22 cellular contexts compared by ENCODE assay signal in the genomic region with DNA sequence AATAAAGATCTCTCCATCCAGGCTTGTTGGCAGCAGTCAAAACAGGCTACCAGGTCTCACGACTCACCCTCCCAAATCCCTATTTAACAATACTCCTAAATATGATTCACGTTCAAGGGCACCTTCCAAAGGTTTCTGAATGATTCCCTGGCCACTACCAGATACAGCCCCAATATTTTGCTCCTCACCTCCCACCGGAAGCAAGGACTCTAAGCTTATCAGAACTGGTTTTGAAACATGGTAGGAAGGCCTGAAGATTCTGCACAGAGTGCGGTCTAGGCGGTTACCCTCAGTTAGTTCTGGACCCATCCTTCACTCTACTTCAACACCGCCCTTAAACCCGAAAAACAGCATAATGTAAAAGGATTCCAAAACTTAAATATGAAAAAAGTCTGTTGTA. TPM values are rescaled to one million over a fixed set of nuclear protein-coding genes. Genes with fewer than 3 reads are reported as not detected.
DNase-seq lines count a peak whose midpoint lies in the region; ATAC-seq and TF ChIP-seq lines count a peak whose summit lies in the region.
"Had no signal": no experiment of that assay in that cellular context is flagged by ENCODE, and none has a peak within 500 bp of the region (broad histone marks: within the 10 kb centered on the region; RNA-seq: fewer than 3 reads in every experiment).

No MANE protein-coding gene starts in this region.

- dilution Hi-C loops in IMR-90 (cut with HindIII; ENCODE audit: low sequenced_read_pairs, unreplicated experiment): no loop called here

- DNase-seq in CD4-positive, alpha-beta memory T cell: no peak
- DNase-seq in IMR-90: no peak
- DNase-seq in chondrocyte (ENCODE audit: low spot score): no peak
- DNase-seq in mesothelial cell of epicardium (ENCODE audit: low spot score in 2 of 2, unreplicated experiment in 2 of 2): no peak
- DNase-seq in NOMO-1 treated with dmso at 0.1 percent for 144 hours (lab: John Stamatoyannopoulos, UW; ENCODE audit: unreplicated experiment): no peak
- no peak for DNase-seq in activated CD4-positive, alpha-beta T cell treated with anti-CD3 and anti-CD28 coated beads for 36 hours
- DNase-seq in Peyer's patch: no peak
- no peak for DNase-seq in NCI-H526 treated with DMSO at 0.1 percent for 48 hours (lab: John Stamatoyannopoulos, UW)
- DNase-seq: ACHN; activated CD4-positive, alpha-beta T cell treated with anti-CD3 and anti-CD28 coated beads, Interleukin-2, amount 50 U/mL, for 4 hours; aorta; DMS79; effector memory CD8-positive, alpha-beta T cell; KG1; kidney; naive thymus-derived CD4-positive, alpha-beta T cell; NCI-H1048; NCI-H2081 treated with DMSO at 0.1 percent for 48 hours; SHP77; stimulated activated CD4-positive, alpha-beta T cell treated with anti-CD3 and anti-CD28 coated beads, Interleukin-4, amount 100 ng/mL, for 4 hours had no signal

- no CpG with 5 or more reads among the region's 7 CpGs for WGBS in IMR-90 (ENCODE audit: extremely low coverage in 2 of 2, insufficient read length in 1 of 2), 2 experiments

- H2BK15ac ChIP-seq in IMR-90 (ENCODE audit: low read depth, low read length): no peak overlapping the region

- peak overlapping the region in 2 of 8 donors; percentile 18 to 52 for H3K4me3 Mint-ChIP-seq in CD4-positive, alpha-beta memory T cell
- H3K4me3 Mint-ChIP-seq in chondrocyte (ENCODE audit: unreplicated experiment): no peak overlapping the region
- no peak overlapping the region for H3K4me3 Mint-ChIP-seq in mesothelial cell of epicardium
- H3K4me3 Mint-ChIP-seq in activated CD4-positive, alpha-beta T cell treated with anti-CD3 and anti-CD28 coated beads for 36 hours: no peak overlapping the region
- H3K4me3 Mint-ChIP-seq: naive thymus-derived CD4-positive, alpha-beta T cell had no signal

- peaks cover 10 to 11% of the 10 kb centered on the region in 2 donors for H3K36me3 Mint-ChIP-seq in CD4-positive, alpha-beta memory T cell
- peaks cover 6% of the 10 kb centered on the region for H3K36me3 Mint-ChIP-seq in chondrocyte (ENCODE audit: low read depth)
- H3K36me3 Mint-ChIP-seq in mesothelial cell of epicardium: peaks cover 12% of the 10 kb centered on the region
- peaks cover 13% of the 10 kb centered on the region for H3K36me3 Mint-ChIP-seq in activated CD4-positive, alpha-beta T cell treated with anti-CD3 and anti-CD28 coated beads for 36 hours (ENCODE audit: low read depth)

- H3K56ac ChIP-seq in IMR-90 (ENCODE audit: extremely low read depth, insufficient read depth, low read length): no peak overlapping the region

- H3K9me3 ChIP-seq in CD4-positive, alpha-beta memory T cell (ENCODE audit: control insufficient read depth in 1 of 2, low read length in 2 of 2): no peaks in the 10 kb centered on the region
- H3K9me3 ChIP-seq in IMR-90 (ENCODE audit: control insufficient read depth, insufficient read depth, low read length) (no peaks in the 10 kb centered on the region), Peyer's patch (no peaks in the 10 kb centered on the region)

- no peak overlapping the region for H3K27ac ChIP-seq in CD4-positive, alpha-beta memory T cell (ENCODE audit: low read depth, low read length)
- H3K27ac ChIP-seq in IMR-90 (ENCODE audit: insufficient read depth, low read length) (no peak overlapping the region), Peyer's patch (no peak overlapping the region)
- H3K27ac ChIP-seq: C4-2B had no signal

- H4K91ac ChIP-seq in IMR-90 (ENCODE audit: insufficient read depth, low read depth, low read length): no peak overlapping the region

- no peaks in the 10 kb centered on the region for H3K27me3 Mint-ChIP-seq in CD4-positive, alpha-beta memory T cell
- H3K27me3 Mint-ChIP-seq in chondrocyte (ENCODE audit: low read depth): no peaks in the 10 kb centered on the region
- H3K27me3 Mint-ChIP-seq in mesothelial cell of epicardium (ENCODE audit: low read depth): no peaks in the 10 kb centered on the region
- H3K27me3 Mint-ChIP-seq in activated CD4-positive, alpha-beta T cell treated with anti-CD3 and anti-CD28 coated beads for 36 hours: no peaks in the 10 kb centered on the region
- H3K27me3 Mint-ChIP-seq: effector memory CD8-positive, alpha-beta T cell; naive thymus-derived CD4-positive, alpha-beta T cell had no signal

- no peak overlapping the region for H3K4me3 ChIP-seq in CD4-positive, alpha-beta memory T cell (ENCODE audit: low read length in 2 of 2)
- H3K4me3 ChIP-seq in IMR-90 (ENCODE audit: insufficient read depth, low read depth, low read length) (no peak overlapping the region), Peyer's patch (no peak overlapping the region)
- H3K4me3 ChIP-seq: skin epidermis had no signal

- POLR2A ChIA-PET in CD4-positive, alpha-beta memory T cell (lab: Charles Lee; ENCODE audit: partially characterized antibody): no interaction called here
- POLR2A ChIA-PET in IMR-90 (lab: Charles Lee; ENCODE audit: unreplicated experiment): no interaction called here
- POLR2A ChIA-PET in activated CD4-positive, alpha-beta T cell treated with anti-CD3 and anti-CD28 coated beads for 36 hours (lab: Charles Lee): no interaction called here

- no peak overlapping the region; the same call in 1 of the 2 replicates for H3K23ac ChIP-seq in IMR-90 (ENCODE audit: low read depth, low read length)

- H3K4me2 ChIP-seq in IMR-90 (ENCODE audit: low read depth, low read length): peak overlapping the region; percentile 65

- no peak overlapping the region for H3K4ac ChIP-seq in IMR-90 (ENCODE audit: low read depth, low read length)

- H4K8ac ChIP-seq in IMR-90 (ENCODE audit: low read depth in 2 of 2, low read length in 2 of 2): no peak overlapping the region

- H3K79me1 ChIP-seq in IMR-90 (ENCODE audit: low read depth in 1 of 2, low read length in 2 of 2): peaks cover 0 to 46% of the 10 kb centered on the region in 2 experiments; a peak in 2 of 4 replicates

- peak overlapping the region in 4 of 7 donors; percentile 26 to 89 (median 61) for H3K27ac Mint-ChIP-seq in CD4-positive, alpha-beta memory T cell
- H3K27ac Mint-ChIP-seq in chondrocyte (ENCODE audit: unreplicated experiment): peak overlapping the region; percentile 73
- H3K27ac Mint-ChIP-seq in mesothelial cell of epicardium: peak overlapping the region; percentile 67
- H3K27ac Mint-ChIP-seq in activated CD4-positive, alpha-beta T cell treated with anti-CD3 and anti-CD28 coated beads for 36 hours: no peak overlapping the region

- ATAC-seq in IMR-90 (ENCODE audit: low read depth): no peak
- ATAC-seq in activated CD4-positive, alpha-beta T cell treated with anti-CD3 and anti-CD28 coated beads for 36 hours: no peak
- ATAC-seq: effector memory CD8-positive, alpha-beta T cell; naive thymus-derived CD4-positive, alpha-beta T cell had no signal

- no peak overlapping the region for H3K18ac ChIP-seq in IMR-90 (ENCODE audit: low read depth, low read length)

- H4K5ac ChIP-seq in IMR-90 (ENCODE audit: low read depth, low read length): no peak overlapping the region

- no peak overlapping the region for H2AK9ac ChIP-seq in IMR-90 (replicated peaks; ENCODE audit: low read depth, low read length, poor library complexity)

- H2BK120ac ChIP-seq in IMR-90 (ENCODE audit: low read depth, low read length): no peak overlapping the region

- intact Hi-C loops in CD4-positive, alpha-beta memory T cell (cut with micrococcal nuclease): no loop called here
- intact Hi-C loops in IMR-90 (cut with micrococcal nuclease): no loop called here
- intact Hi-C loops in activated CD4-positive, alpha-beta T cell treated with anti-CD3 and anti-CD28 coated beads for 36 hours (cut with DNase I, micrococcal nuclease): no loop called here

- H3K4me1 ChIP-seq in CD4-positive, alpha-beta memory T cell (ENCODE audit: insufficient read depth, low read length): peaks cover 57% of the 10 kb centered on the region
- H3K4me1 ChIP-seq in IMR-90 (ENCODE audit: control insufficient read depth, insufficient read depth, low read length) (peaks cover 7% of the 10 kb centered on the region), Peyer's patch (peaks cover 0 to 36% (median 2%) of the 10 kb centered on the region in 4 donors)

- no peak for TF ChIP-seq RAD21 in IMR-90 (IDR thresholded peaks at IDR 0.05; ENCODE audit: low read length)

- no peaks in the 10 kb centered on the region for H3K27me3 ChIP-seq in CD4-positive, alpha-beta memory T cell (ENCODE audit: insufficient read depth, low read length)
- H3K27me3 ChIP-seq in IMR-90 (ENCODE audit: control insufficient read depth, insufficient read depth, low read length): no peaks in the 10 kb centered on the region
- no peaks in the 10 kb centered on the region for H3K27me3 ChIP-seq in Peyer's patch

- H3K9me3 Mint-ChIP-seq in CD4-positive, alpha-beta memory T cell: no peaks in the 10 kb centered on the region
- H3K9me3 Mint-ChIP-seq in chondrocyte (ENCODE audit: low read depth) (no peaks in the 10 kb centered on the region), mesothelial cell of epicardium (no peaks in the 10 kb centered on the region)
- no peaks in the 10 kb centered on the region for H3K9me3 Mint-ChIP-seq in activated CD4-positive, alpha-beta T cell treated with anti-CD3 and anti-CD28 coated beads for 36 hours (ENCODE audit: low read depth)
- H3K9me3 Mint-ChIP-seq: effector memory CD8-positive, alpha-beta T cell; naive thymus-derived CD4-positive, alpha-beta T cell had no signal

- no peak overlapping the region; the same call in 1 of the 2 replicates for H3K14ac ChIP-seq in IMR-90 (replicated peaks; ENCODE audit: low read depth, low read length)

- CTCF ChIA-PET in CD4-positive, alpha-beta memory T cell (lab: Charles Lee; ENCODE audit: partially characterized antibody): interaction anchor here (0.5 to 1.5 kb wide), 2 partner anchors 34 to 77 kb away, joined by 3 to 4 read pairs; no protein-coding TSS in a partner anchor
- CTCF ChIA-PET in IMR-90 (lab: Yijun Ruan, JAX): interaction anchor here (0.6 kb wide), 1 partner anchor 10 kb away, joined by 3 read pairs; no protein-coding TSS in a partner anchor
- CTCF ChIA-PET in activated CD4-positive, alpha-beta T cell treated with anti-CD3 and anti-CD28 coated beads for 36 hours (lab: Charles Lee): interaction anchor here (0.6 to 1.2 kb wide), 5 partner anchors 10 to 58 kb away, joined by 3 to 6 read pairs (median 3); no protein-coding TSS in a partner anchor

- H4K20me1 ChIP-seq in IMR-90 (ENCODE audit: insufficient read depth, low read length): peaks cover 85% of the 10 kb centered on the region

- TF ChIP-seq CTCF in IMR-90 (conservative IDR thresholded peaks at IDR 0.05; ENCODE audit: low read depth, low read length) (no peak), chondrocyte (IDR thresholded peaks at IDR 0.05) (no peak), mesothelial cell of epicardium (IDR thresholded peaks at IDR 0.05; ENCODE audit: unreplicated experiment) (no peak), Peyer's patch (IDR thresholded peaks at IDR 0.05) (no peak)

- peaks cover 16% of the 10 kb centered on the region for H3K9me1 ChIP-seq in IMR-90 (ENCODE audit: insufficient read depth, low read length)

- peaks cover 39 to 62% (median 52%) of the 10 kb centered on the region in 4 donors for H3K4me1 Mint-ChIP-seq in CD4-positive, alpha-beta memory T cell
- H3K4me1 Mint-ChIP-seq in chondrocyte (ENCODE audit: low read depth) (peaks cover 50% of the 10 kb centered on the region), mesothelial cell of epicardium (peaks cover 37% of the 10 kb centered on the region)
- H3K4me1 Mint-ChIP-seq in activated CD4-positive, alpha-beta T cell treated with anti-CD3 and anti-CD28 coated beads for 36 hours: peaks cover 43% of the 10 kb centered on the region

- TF ChIP-seq POLR2A in IMR-90 (IDR thresholded peaks at IDR 0.05; ENCODE audit: low read depth, low read length) (no peak), Peyer's patch (IDR thresholded peaks at IDR 0.05) (no peak)

- no peak overlapping the region for H3K9ac ChIP-seq in IMR-90 (ENCODE audit: low read depth, low read length)

- in situ Hi-C loops in IMR-90 (cut with MboI; ENCODE audit: low sequenced_read_pairs): no loop called here

- peak overlapping the region; percentile 17 for H2BK5ac ChIP-seq in IMR-90 (ENCODE audit: low read depth, low read length, poor library complexity, severe bottlenecking)

- H2AK5ac ChIP-seq in IMR-90 (ENCODE audit: low read depth, low read length): peak overlapping the region; percentile 37; the same call in 1 of the 2 replicates

- no peaks in the 10 kb centered on the region for H3K36me3 ChIP-seq in CD4-positive, alpha-beta memory T cell (ENCODE audit: insufficient read depth, low read length)
- H3K36me3 ChIP-seq in IMR-90 (ENCODE audit: control insufficient read depth, insufficient read depth, low read length) (peaks cover 6% of the 10 kb centered on the region), Peyer's patch (peaks cover 0 to 4% (median 0%) of the 10 kb centered on the region in 3 donors)

- no peak overlapping the region for H2AFZ ChIP-seq in IMR-90 (replicated peaks; ENCODE audit: low read length, poor library complexity)

- H2BK20ac ChIP-seq in IMR-90 (ENCODE audit: low read depth, low read length): no peak overlapping the region

- no TSS peak for BruUV-seq in IMR-90 (replicated peaks; lab: Mats Ljungman, UMichigan)

RNA-seq across cellular contexts. Expression of gene PPP4R1, which starts 5.2 kb away (rescaled TPM):
- 10 to 100 TPM; 64.0 to 71.0 TPM for total RNA-seq in CD4-positive, alpha-beta memory T cell
- polyA plus RNA-seq in CD4-positive, alpha-beta memory T cell: 10 to 100 TPM; 10.2 to 16.9 TPM
- total RNA-seq in IMR-90 (2012; rRNA removed) (123 and 131 TPM in 2 replicates), chondrocyte (105 to 110 TPM (median 108 TPM) in 3 replicates), mesothelial cell of epicardium (112 to 116 TPM (median 115 TPM) in 3 replicates), Peyer's patch (100 to 1,000 TPM; 118 to 168 (median 140) TPM)
- polyA plus RNA-seq in IMR-90 (2012; rRNA removed): 70.9 and 80.6 TPM in 2 replicates
- 40.7 and 121 TPM in 2 replicates for polyA plus RNA-seq in IMR-90 (2012; cell fraction: cytosol; rRNA removed)
- polyA plus RNA-seq in IMR-90 (2012; cell fraction: nucleus; rRNA removed; ENCODE audit: low replicate concordance): 131 and 135 TPM in 2 replicates
- 10 to 100 TPM; 32.2 to 33.3 TPM for total RNA-seq in activated CD4-positive, alpha-beta T cell treated with anti-CD3 and anti-CD28 coated beads for 36 hours
